In the genomic region with DNA sequence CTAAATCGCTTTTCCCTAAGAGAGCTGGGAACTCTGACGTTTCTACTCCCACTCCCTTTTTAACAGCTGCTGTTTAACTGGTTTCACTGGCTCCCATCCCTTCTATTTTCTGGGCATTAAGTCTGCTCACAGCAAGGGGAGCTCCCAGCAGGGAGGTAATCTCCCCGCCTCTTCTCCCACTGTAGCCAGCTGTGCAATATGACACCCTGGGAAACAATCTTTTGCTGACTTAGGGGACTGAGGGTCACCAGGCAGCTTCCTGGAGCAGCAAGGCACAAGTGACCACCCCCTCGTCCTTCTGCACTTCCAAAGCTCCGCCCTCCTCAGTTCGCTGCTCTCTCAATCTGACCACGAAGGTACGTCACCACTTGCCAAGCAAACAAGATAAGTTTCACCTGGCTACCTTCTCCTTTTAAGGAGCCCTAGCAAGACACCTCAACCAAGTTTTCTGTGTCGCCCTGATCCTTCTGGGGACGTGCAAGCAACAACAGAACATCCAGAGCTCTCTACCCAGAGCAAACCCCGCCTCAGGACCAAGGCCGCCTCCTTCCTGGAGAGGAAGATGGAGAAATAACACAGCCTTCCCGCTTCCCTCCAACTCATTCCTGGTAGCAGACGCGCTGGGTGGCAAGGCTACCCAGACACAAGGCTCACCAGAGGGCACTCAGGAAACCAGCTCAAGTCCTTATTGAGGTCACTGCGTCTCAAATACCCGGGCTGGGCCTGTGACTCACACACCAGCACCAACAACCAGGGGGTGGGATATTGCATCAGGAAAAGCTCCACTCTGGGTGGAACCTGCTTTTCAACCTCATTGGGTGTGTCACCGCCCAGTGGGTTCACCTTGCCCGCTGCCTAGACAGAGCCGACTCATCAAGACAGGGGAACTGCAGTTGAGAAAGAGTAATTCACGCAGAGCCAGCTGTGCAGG, we compare ENCODE assay signal across 9 cellular contexts.
DNase-seq lines count a peak whose midpoint lies in the region; ATAC-seq, FAIRE-seq and TF ChIP-seq lines count a peak whose summit lies in the region.
"Had no signal": no experiment of that assay in that cellular context is flagged by ENCODE, and none has a peak within 500 bp of the region (broad histone marks: within the 10 kb centered on the region; RNA-seq: fewer than 3 reads in every experiment).

No MANE protein-coding gene starts in this region.

- TF ChIP-seq CTCF in K562 (IDR thresholded peaks at IDR 0.05 in 2 of 3, conservative IDR thresholded peaks at IDR 0.05 in 1 of 3; ENCODE audit: insufficient read depth in 2 of 3, low read depth in 1 of 3, low read length in 3 of 3): no peak

- H3K27me3 ChIP-seq in MG63 (no peaks in the 10 kb centered on the region), K562 (ENCODE audit: control insufficient read depth in 2 of 2, insufficient read depth in 2 of 2, low read length in 2 of 2) (no peaks in the 10 kb centered on the region), skeletal muscle tissue (ENCODE audit: control insufficient read depth in 3 of 3, insufficient read depth in 3 of 3, low read length in 3 of 3) (no peaks in the 10 kb centered on the region)

- POLR2A ChIA-PET in K562 (lab: Yijun Ruan, JAX): interaction anchor here (0.7 to 1.6 kb wide), 5 partner anchors 11 to 164 kb away, joined by 3 to 7 read pairs (median 4); no protein-coding TSS in a partner anchor

- no TSS peak for BruUV-seq in K562 (replicated peaks; lab: Mats Ljungman, UMichigan)

- peak; percentile 87 for FAIRE-seq in K562 (lab: Jason Lieb, UNC)
- FAIRE-seq: A204.1 had no signal

- peak overlapping the region; percentile 74 for H3K4me2 ChIP-seq in K562 (ENCODE audit: insufficient read depth, low read length)

- peaks cover 40% of the 10 kb centered on the region for H4K20me1 ChIP-seq in K562 (replicated peaks; ENCODE audit: control insufficient read depth, insufficient read depth, low read length)

- H3K9ac ChIP-seq in K562 (ENCODE audit: insufficient read depth in 1 of 2, low read depth in 2 of 2, low read length in 2 of 2) (peak overlapping the region; percentile 57 to 80; a peak in 3 of 4 replicates), skeletal muscle tissue (ENCODE audit: low read depth in 1 of 3, low read length in 3 of 3) (peak overlapping the region; percentile 60 to 77 (median 71))

- intact Hi-C loops in K562 (cut with micrococcal nuclease): loop anchor here (2.0 kb wide), 1 partner anchor 24 kb away; no protein-coding TSS in a partner anchor

- no peak for TF ChIP-seq EP300 in K562 (IDR thresholded peaks at IDR 0.05; ENCODE audit: low read length)

- H3K9me3 ChIP-seq in MG63 (no peaks in the 10 kb centered on the region), K562 (replicated peaks; ENCODE audit: control insufficient read depth, insufficient read depth, low read depth, low read length) (no peaks in the 10 kb centered on the region), skeletal muscle tissue (ENCODE audit: control insufficient read depth in 3 of 3, low read length in 3 of 3) (no peaks in the 10 kb centered on the region)

- peaks cover 74% of the 10 kb centered on the region for H3K79me2 ChIP-seq in K562 (ENCODE audit: control insufficient read depth, insufficient read depth, low read length)

- no peak for TF ChIP-seq POLR2A in K562 (conservative IDR thresholded peaks at IDR 0.05)

- no peak overlapping the region for H2AFZ ChIP-seq in K562 (ENCODE audit: low read depth, low read length)

- no peak for TF ChIP-seq RAD21 in K562 (CRISPR knock-in tag; conservative IDR thresholded peaks at IDR 0.05 in 1 of 2, IDR thresholded peaks at IDR 0.05 in 1 of 2)

- DNase-seq in NCI-H2227 (lab: John Stamatoyannopoulos, UW; ENCODE audit: unreplicated experiment) (peak; percentile 40), NCI-H2227 treated with DMSO at 0.1 percent for 48 hours (lab: John Stamatoyannopoulos, UW) (no peak), MG63 (peak; percentile 96), T-helper 1 cell (peak; percentile 34 to 80 (median 61)), K562 (ENCODE audit: extremely low read depth in 1 of 4, low spot score in 3 of 4) (peak; percentile 46 to 81 (median 58))

- peaks cover 39 to 43% of the 10 kb centered on the region in 2 experiments; a peak in 4 of 5 replicates for H3K4me1 ChIP-seq in K562 (replicated peaks in 1 of 2; ENCODE audit: control insufficient read depth in 2 of 2, insufficient read depth in 2 of 2, low read length in 2 of 2)
- peaks cover 59 to 81% (median 60%) of the 10 kb centered on the region in 3 donors for H3K4me1 ChIP-seq in skeletal muscle tissue (ENCODE audit: control insufficient read depth in 3 of 3, insufficient read depth in 3 of 3, low read length in 3 of 3)

- in situ Hi-C loops in K562 (cut with MboI): loop anchor here (5.0 kb wide), 1 partner anchor 78 kb away; no protein-coding TSS in a partner anchor

- H3K36me3 ChIP-seq in MG63 (peaks cover 9% of the 10 kb centered on the region), K562 (ENCODE audit: control insufficient read depth, insufficient read depth, low read length) (no peaks in the 10 kb centered on the region; the same call in 2 of the 3 replicates), skeletal muscle tissue (ENCODE audit: control insufficient read depth in 3 of 3, insufficient read depth in 3 of 3, low read length in 3 of 3) (no peaks in the 10 kb centered on the region)

- CTCF ChIA-PET in K562 (lab: Yijun Ruan, JAX; ENCODE audit: low intra/inter-chr PET ratio): no interaction called here

- 12% methylated on average over 17 of the region's 21 CpGs for WGBS in K562 (ENCODE audit: insufficient coverage, low coverage, missing lambda C conversion rate)

- H3K9me1 ChIP-seq in K562 (ENCODE audit: control insufficient read depth, insufficient read depth, low read length): peaks cover 12% of the 10 kb centered on the region

- no peak overlapping the region for H3K4me3 ChIP-seq in MG63
- H3K4me3 ChIP-seq in K562: no peak overlapping the region
- peak overlapping the region; percentile 4 for H3K4me3 ChIP-seq in iPS-11a (ENCODE audit: low read depth, low read length)
- H3K4me3 ChIP-seq in skeletal muscle tissue (ENCODE audit: low read length in 3 of 3): peak overlapping the region; percentile 25 to 50 (median 42)

- ATAC-seq in K562 (peak; percentile 86), HG03442 (IDR thresholded peaks at IDR 0.05; ENCODE audit: unreplicated experiment) (no peak)

- peak overlapping the region; percentile 86; the same call in 2 of the 3 replicates for H3K27ac ChIP-seq in K562 (ENCODE audit: extremely low read depth, low read depth, low read length)
- H3K27ac ChIP-seq in skeletal muscle tissue (ENCODE audit: low read depth, low read length): peak overlapping the region; percentile 81

TF ChIP-seq in K562, 482 proteins besides CTCF, POLR2A, EP300 and RAD21 (continues in another document):
- peak; percentile 38 for TF ChIP-seq MEIS2 (IDR thresholded peaks at IDR 0.05; ENCODE audit: partially characterized antibody)
- TF ChIP-seq KAT8 (IDR thresholded peaks at IDR 0.05; ENCODE audit: low read depth): no peak
- TF ChIP-seq, protein P1, sequence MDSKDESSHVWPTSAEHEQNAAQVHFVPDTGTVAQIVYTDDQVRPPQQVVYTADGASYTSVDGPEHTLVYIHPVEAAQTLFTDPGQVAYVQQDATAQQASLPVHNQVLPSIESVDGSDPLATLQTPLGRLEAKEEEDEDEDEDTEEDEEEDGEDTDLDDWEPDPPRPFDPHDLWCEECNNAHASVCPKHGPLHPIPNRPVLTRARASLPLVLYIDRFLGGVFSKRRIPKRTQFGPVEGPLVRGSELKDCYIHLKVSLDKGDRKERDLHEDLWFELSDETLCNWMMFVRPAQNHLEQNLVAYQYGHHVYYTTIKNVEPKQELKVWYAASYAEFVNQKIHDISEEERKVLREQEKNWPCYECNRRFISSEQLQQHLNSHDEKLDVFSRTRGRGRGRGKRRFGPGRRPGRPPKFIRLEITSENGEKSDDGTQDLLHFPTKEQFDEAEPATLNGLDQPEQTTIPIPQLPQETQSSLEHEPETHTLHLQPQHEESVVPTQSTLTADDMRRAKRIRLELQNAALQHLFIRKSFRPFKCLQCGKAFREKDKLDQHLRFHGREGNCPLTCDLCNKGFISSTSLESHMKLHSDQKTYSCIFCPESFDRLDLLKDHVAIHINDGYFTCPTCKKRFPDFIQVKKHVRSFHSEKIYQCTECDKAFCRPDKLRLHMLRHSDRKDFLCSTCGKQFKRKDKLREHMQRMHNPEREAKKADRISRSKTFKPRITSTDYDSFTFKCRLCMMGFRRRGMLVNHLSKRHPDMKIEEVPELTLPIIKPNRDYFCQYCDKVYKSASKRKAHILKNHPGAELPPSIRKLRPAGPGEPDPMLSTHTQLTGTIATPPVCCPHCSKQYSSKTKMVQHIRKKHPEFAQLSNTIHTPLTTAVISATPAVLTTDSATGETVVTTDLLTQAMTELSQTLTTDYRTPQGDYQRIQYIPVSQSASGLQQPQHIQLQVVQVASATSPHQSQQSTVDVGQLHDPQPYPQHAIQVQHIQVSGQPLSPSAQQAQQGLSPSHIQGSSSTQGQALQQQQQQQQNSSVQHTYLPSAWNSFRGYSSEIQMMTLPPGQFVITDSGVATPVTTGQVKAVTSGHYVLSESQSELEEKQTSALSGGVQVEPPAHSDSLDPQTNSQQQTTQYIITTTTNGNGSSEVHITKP (IDR thresholded peaks at IDR 0.05; ENCODE audit: partially characterized antibody): peak; percentile 67
- peak; percentile 45 for TF ChIP-seq TAF9B (IDR thresholded peaks at IDR 0.05; ENCODE audit: partially characterized antibody)
- no peak for TF ChIP-seq FOXJ3 (CRISPR knock-in tag; IDR thresholded peaks at IDR 0.05)
- peak; percentile 63; the same call in 1 of the 2 replicates for TF ChIP-seq LCOR (CRISPR knock-in tag; IDR thresholded peaks at IDR 0.05)
- TF ChIP-seq C11orf30 (IDR thresholded peaks at IDR 0.05; ENCODE audit: low read depth): peak; percentile 70
- 0 out of 2 replicates have a peak, but pooled peaks have one; percentile 14 for TF ChIP-seq TCF3 (CRISPR knock-in tag; IDR thresholded peaks at IDR 0.05)
- peak; percentile 65; the same call in 1 of the 2 replicates for TF ChIP-seq CTBP1 (IDR thresholded peaks at IDR 0.05; ENCODE audit: borderline replicate concordance)
- 0 out of 2 replicates have a peak, but pooled peaks have one; percentile 26 for TF ChIP-seq POLR2G (IDR thresholded peaks at IDR 0.05; ENCODE audit: low read depth, low read length)
- no peak for TF ChIP-seq CREB1 (IDR thresholded peaks at IDR 0.05)
- TF ChIP-seq CREB1 (CRISPR knock-in tag; IDR thresholded peaks at IDR 0.05): peak; percentile 11; the same call in 1 of the 2 replicates
- TF ChIP-seq, protein P2, sequence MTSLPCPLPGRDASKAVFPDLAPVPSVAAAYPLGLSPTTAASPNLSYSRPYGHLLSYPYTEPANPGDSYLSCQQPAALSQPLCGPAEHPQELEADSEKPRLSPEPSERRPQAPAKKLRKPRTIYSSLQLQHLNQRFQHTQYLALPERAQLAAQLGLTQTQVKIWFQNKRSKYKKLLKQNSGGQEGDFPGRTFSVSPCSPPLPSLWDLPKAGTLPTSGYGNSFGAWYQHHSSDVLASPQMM (CRISPR knock-in tag; IDR thresholded peaks at IDR 0.05): no peak
- peak; percentile 68 for TF ChIP-seq ATF7 (IDR thresholded peaks at IDR 0.05)
- peak; percentile 25; the same call in 1 of the 2 replicates for TF ChIP-seq CBFA2T3 (IDR thresholded peaks at IDR 0.05)
- TF ChIP-seq RBM14 (IDR thresholded peaks at IDR 0.05; ENCODE audit: borderline replicate concordance, insufficient read depth, low read depth, low read length): no peak

Comparison
In these comparisons a context has a peak if more than half of its experiments do, and no peak if none do; other contexts are left out.
1. H3K4me3 ChIP-seq: peak in iPS-11a (single experiment) and skeletal muscle tissue (3 of 3); none in MG63 (single experiment) and K562 (single experiment).